9 cellular contexts compared by ENCODE assay signal in the genomic region with DNA sequence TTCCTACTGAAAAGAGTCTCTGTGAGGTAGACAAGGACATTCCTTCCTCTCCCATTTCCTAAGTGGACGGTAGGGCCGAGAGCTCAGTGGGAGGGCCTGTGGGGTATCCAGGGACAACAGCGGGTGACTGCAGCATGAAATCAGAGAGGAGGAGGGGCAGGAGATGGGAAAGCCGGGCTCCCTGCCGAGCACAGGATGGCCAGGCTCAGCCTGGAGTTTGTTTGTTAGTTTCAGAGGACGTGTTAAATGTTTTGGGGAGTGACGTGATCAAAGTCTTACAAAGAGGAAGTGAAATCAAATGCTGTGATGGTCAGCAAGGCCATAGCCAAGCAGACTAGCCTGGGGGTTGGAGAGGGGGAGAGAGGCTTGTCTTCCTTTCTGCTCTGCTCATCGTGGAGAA.
DNase-seq lines count a peak whose midpoint lies in the region; FAIRE-seq and TF ChIP-seq lines count a peak whose summit lies in the region.
"Had no signal": no experiment of that assay in that cellular context is flagged by ENCODE, and none has a peak within 500 bp of the region (broad histone marks: within the 10 kb centered on the region; RNA-seq: fewer than 3 reads in every experiment).

No MANE protein-coding gene starts in this region.

- POLR2A ChIA-PET in activated CD4-positive, alpha-beta T cell treated with anti-CD3 and anti-CD28 coated beads, Interleukin-2, amount 10 ng/mL, durations not matched to agents 7 days and 5 days (lab: Charles Lee) = no interaction called here

- H3K9me3 Mint-ChIP-seq in nephron = no peaks in the 10 kb centered on the region
- H3K9me3 Mint-ChIP-seq in activated CD4-positive, alpha-beta T cell treated with anti-CD3 and anti-CD28 coated beads, Interleukin-2, amount 10 ng/mL, durations not matched to agents 7 days and 5 days = no peaks in the 10 kb centered on the region

- H3K36me3 Mint-ChIP-seq in nephron (ENCODE audit: low read depth) = no peaks in the 10 kb centered on the region
- H3K36me3 Mint-ChIP-seq in activated CD4-positive, alpha-beta T cell treated with anti-CD3 and anti-CD28 coated beads, Interleukin-2, amount 10 ng/mL, durations not matched to agents 7 days and 5 days (ENCODE audit: low read depth) = no peaks in the 10 kb centered on the region

- CTCF ChIA-PET in activated CD4-positive, alpha-beta T cell treated with anti-CD3 and anti-CD28 coated beads, Interleukin-2, amount 10 ng/mL, durations not matched to agents 7 days and 5 days (lab: Charles Lee) = no interaction called here

- TF ChIP-seq CTCF in nephron (IDR thresholded peaks at IDR 0.05; ENCODE audit: unreplicated experiment in 3 of 3) = no peak

- no peaks in the 10 kb centered on the region for H3K27me3 Mint-ChIP-seq in nephron (ENCODE audit: low read depth)
- no peaks in the 10 kb centered on the region for H3K27me3 Mint-ChIP-seq in activated CD4-positive, alpha-beta T cell treated with anti-CD3 and anti-CD28 coated beads, Interleukin-2, amount 10 ng/mL, durations not matched to agents 7 days and 5 days

- DNase-seq in AG08396 (ENCODE audit: low spot score) (peak; percentile 88), OCI-M1 (lab: John Stamatoyannopoulos, UW) (peak; percentile 12), frontal cortex (ENCODE audit: low spot score in 2 of 2) (peak; percentile 46 to 64), NCI-H2081 (lab: John Stamatoyannopoulos, UW) (no peak), NCI-H82 treated with DMSO at 0.1 percent for 48 hours (lab: John Stamatoyannopoulos, UW; ENCODE audit: unreplicated experiment) (no peak), HTR-8/SVneo (ENCODE audit: insufficient read length, low spot score) (no peak)
- no peak for DNase-seq in activated CD4-positive, alpha-beta T cell treated with anti-CD3 and anti-CD28 coated beads, Interleukin-2, amount 10 ng/mL, durations not matched to agents 7 days and 5 days
- DNase-seq: activated T-cell treated with anti-CD3 and anti-CD28 coated beads, Interleukin-2, amount 50 U/mL, for 1 hour had no signal

- H3K4me1 Mint-ChIP-seq in nephron = peaks cover 64% of the 10 kb centered on the region
- no peaks in the 10 kb centered on the region for H3K4me1 Mint-ChIP-seq in activated CD4-positive, alpha-beta T cell treated with anti-CD3 and anti-CD28 coated beads, Interleukin-2, amount 10 ng/mL, durations not matched to agents 7 days and 5 days

- FAIRE-seq in frontal cortex (lab: Jason Lieb, UNC) (no peak), HTR-8/SVneo (lab: Jason Lieb, UNC) (no peak)

- peak overlapping the region; percentile 94 to 98 (median 98) for H3K27ac Mint-ChIP-seq in nephron
- H3K27ac Mint-ChIP-seq in activated CD4-positive, alpha-beta T cell treated with anti-CD3 and anti-CD28 coated beads, Interleukin-2, amount 10 ng/mL, durations not matched to agents 7 days and 5 days = no peak overlapping the region

- peak overlapping the region; percentile 45 to 68 (median 46) for H3K4me3 Mint-ChIP-seq in nephron
- H3K4me3 Mint-ChIP-seq in activated CD4-positive, alpha-beta T cell treated with anti-CD3 and anti-CD28 coated beads, Interleukin-2, amount 10 ng/mL, durations not matched to agents 7 days and 5 days = no peak overlapping the region

Comparison
In these comparisons a context has a peak if more than half of its experiments do, and no peak if none do; other contexts are left out.
1. DNase-seq: peak in AG08396 (single experiment), OCI-M1 (single experiment) and frontal cortex (2 of 2); none in NCI-H2081 (0 of 2), NCI-H82 treated with DMSO at 0.1 percent for 48 hours (single experiment), HTR-8/SVneo (single experiment) and activated CD4-positive, alpha-beta T cell treated with anti-CD3 and anti-CD28 coated beads, Interleukin-2, amount 10 ng/mL, durations not matched to agents 7 days and 5 days (single experiment).